18 cellular contexts compared by ENCODE assay signal in genomic region chr4:101696276-101697010, GRCh38.
A peak's percentile ranks its signal among the peaks of the same experiment; 100 is the strongest.
DNase-seq lines count a peak whose midpoint lies in the region; FAIRE-seq and TF ChIP-seq lines count a peak whose summit lies in the region.
"Had no signal": no experiment of that assay in that cellular context is flagged by ENCODE, and none has a peak within 500 bp of the region (broad histone marks: within the 10 kb centered on the region; RNA-seq: fewer than 3 reads in every experiment).

No MANE protein-coding gene starts in this region.

- H4K20me1 ChIP-seq in DOHH2 (ENCODE audit: control insufficient read depth, insufficient read depth, low read depth, low read length) (no peaks in the 10 kb centered on the region), astrocyte (ENCODE audit: insufficient read depth, low read length) (no peaks in the 10 kb centered on the region)

- H3K4me1 Mint-ChIP-seq in astrocyte (ENCODE audit: low read depth, unreplicated experiment) (peaks cover 9% of the 10 kb centered on the region), progenitor cell of endocrine pancreas (ENCODE audit: low read depth) (peaks cover 17% of the 10 kb centered on the region)

- no peaks in the 10 kb centered on the region for H3K9me2 ChIP-seq in DOHH2 (replicated peaks; ENCODE audit: control insufficient read depth, low read length)
- H3K9me2 ChIP-seq: SK-N-SH had no signal

- no peak for TF ChIP-seq POLR2A in ovary (IDR thresholded peaks at IDR 0.05)

- H3K36me3 Mint-ChIP-seq in astrocyte (ENCODE audit: low read depth, unreplicated experiment): no peaks in the 10 kb centered on the region
- no peaks in the 10 kb centered on the region for H3K36me3 Mint-ChIP-seq in progenitor cell of endocrine pancreas (ENCODE audit: insufficient read depth)
- H3K36me3 Mint-ChIP-seq: CD4-positive, alpha-beta memory T cell had no signal

- H3K4me1 ChIP-seq in DOHH2 (ENCODE audit: control insufficient read depth, low read length): peaks cover 71% of the 10 kb centered on the region
- H3K4me1 ChIP-seq in astrocyte (ENCODE audit: insufficient read depth, low read length): no peaks in the 10 kb centered on the region
- H3K4me1 ChIP-seq in ovary (ENCODE audit: insufficient read depth): no peaks in the 10 kb centered on the region

- H3K4me3 ChIP-seq in DOHH2 (ENCODE audit: low read length) (no peak overlapping the region), astrocyte (ENCODE audit: insufficient read depth, low read depth, low read length) (no peak overlapping the region), ovary (no peak overlapping the region)

- 90 to 93% (median 91%) methylated on average over 3 of the region's 3 CpGs for WGBS in ovary, 3 donors

- no peak overlapping the region for H3K4me3 Mint-ChIP-seq in astrocyte (ENCODE audit: unreplicated experiment)
- no peak overlapping the region for H3K4me3 Mint-ChIP-seq in progenitor cell of endocrine pancreas (ENCODE audit: low read depth)
- H3K4me3 Mint-ChIP-seq: CD4-positive, alpha-beta memory T cell had no signal

- H3K27ac Mint-ChIP-seq in astrocyte (ENCODE audit: unreplicated experiment) (peak overlapping the region; percentile 22), progenitor cell of endocrine pancreas (peak overlapping the region; percentile 63)
- H3K27ac Mint-ChIP-seq: CD4-positive, alpha-beta memory T cell had no signal

- H2AFZ ChIP-seq in astrocyte (ENCODE audit: low read depth, low read length): no peak overlapping the region

- H3K27ac ChIP-seq in DOHH2 (ENCODE audit: low read depth, low read length): peak overlapping the region; percentile 32
- no peak overlapping the region for H3K27ac ChIP-seq in astrocyte (ENCODE audit: low read depth, low read length)
- no peak overlapping the region for H3K27ac ChIP-seq in ovary

- FAIRE-seq in astrocyte (lab: Jason Lieb, UNC) (no peak), HTR-8/SVneo (lab: Jason Lieb, UNC) (no peak)

- 0 out of 2 replicates have a peak, but pooled peaks cover 2% of the 10 kb centered on the region for H3F3A ChIP-seq in DOHH2 (ENCODE audit: control insufficient read depth, insufficient read depth)

- DNase-seq in NCI-H526 treated with DMSO at 0.1 percent for 48 hours (lab: John Stamatoyannopoulos, UW) (peak; percentile 33), astrocyte (ENCODE audit: low read depth) (no peak), progenitor cell of endocrine pancreas (ENCODE audit: low spot score, unreplicated experiment) (no peak), ovary (no peak), HTR-8/SVneo (ENCODE audit: insufficient read length, low spot score) (no peak), cerebellum (ENCODE audit: low spot score) (no peak), NCI-H748 (lab: John Stamatoyannopoulos, UW; ENCODE audit: unreplicated experiment) (no peak)
- DNase-seq: ACHN; BE2C; CD4-positive, alpha-beta memory T cell; DMS 273 treated with DMSO at 0.1 percent for 48 hours; H7; Kasumi-1; NCI-H1417; NCI-H1930; NCI-H510A; SK-N-SH had no signal

- H3K79me2 ChIP-seq in DOHH2 (ENCODE audit: control insufficient read depth, low read length): no peaks in the 10 kb centered on the region
- H3K79me2 ChIP-seq in astrocyte (ENCODE audit: insufficient read depth, low read length): no peaks in the 10 kb centered on the region

- TF ChIP-seq CTCF in DOHH2 (IDR thresholded peaks at IDR 0.05; ENCODE audit: low read depth, low read length, poor library complexity, severe bottlenecking) (no peak), astrocyte (IDR thresholded peaks at IDR 0.05; ENCODE audit: insufficient read depth, low read depth, low read length) (no peak), progenitor cell of endocrine pancreas (IDR thresholded peaks at IDR 0.05; ENCODE audit: unreplicated experiment) (no peak), ovary (IDR thresholded peaks at IDR 0.05) (no peak)

- TF ChIP-seq EP300 in ovary (IDR thresholded peaks at IDR 0.05): no peak

- intact Hi-C loops in ovary (cut with DNase I): no loop called here

- H3K9ac ChIP-seq in astrocyte (ENCODE audit: low read length): no peak overlapping the region
- H3K9ac ChIP-seq: SK-N-SH had no signal

- H3K36me3 ChIP-seq in DOHH2 (ENCODE audit: control insufficient read depth, low read length): no peaks in the 10 kb centered on the region
- H3K36me3 ChIP-seq in astrocyte (ENCODE audit: insufficient read depth, low read length): no peaks in the 10 kb centered on the region
- H3K36me3 ChIP-seq in ovary: no peaks in the 10 kb centered on the region
- H3K36me3 ChIP-seq: BE2C had no signal

- H3K9me3 ChIP-seq in DOHH2 (ENCODE audit: control insufficient read depth, insufficient read depth, low read length): no peaks in the 10 kb centered on the region
- no peaks in the 10 kb centered on the region for H3K9me3 ChIP-seq in astrocyte (ENCODE audit: insufficient read depth, low read depth, low read length)
- no peaks in the 10 kb centered on the region for H3K9me3 ChIP-seq in ovary
- H3K9me3 ChIP-seq: BE2C, SK-N-SH had no signal

- H3K27me3 Mint-ChIP-seq in astrocyte (ENCODE audit: low read depth, unreplicated experiment) (no peaks in the 10 kb centered on the region), progenitor cell of endocrine pancreas (no peaks in the 10 kb centered on the region)
- H3K27me3 Mint-ChIP-seq: CD4-positive, alpha-beta memory T cell had no signal

- no peaks in the 10 kb centered on the region for H3K27me3 ChIP-seq in DOHH2 (ENCODE audit: control insufficient read depth, low read length)
- H3K27me3 ChIP-seq in astrocyte (ENCODE audit: insufficient read depth, low read length): no peaks in the 10 kb centered on the region
- H3K27me3 ChIP-seq in ovary: no peaks in the 10 kb centered on the region
- H3K27me3 ChIP-seq: BE2C had no signal

- H3K9me3 Mint-ChIP-seq in astrocyte (ENCODE audit: unreplicated experiment): no peaks in the 10 kb centered on the region
- no peaks in the 10 kb centered on the region for H3K9me3 Mint-ChIP-seq in progenitor cell of endocrine pancreas (ENCODE audit: low read depth)
- H3K9me3 Mint-ChIP-seq: CD4-positive, alpha-beta memory T cell had no signal

- peak overlapping the region; percentile 39 for H3K4me2 ChIP-seq in DOHH2 (ENCODE audit: low read length)
- no peak overlapping the region for H3K4me2 ChIP-seq in astrocyte (ENCODE audit: low read length)
- H3K4me2 ChIP-seq: SK-N-SH had no signal
